Comparison of ENCODE assay signal across 1 cellular context in the genomic region with DNA sequence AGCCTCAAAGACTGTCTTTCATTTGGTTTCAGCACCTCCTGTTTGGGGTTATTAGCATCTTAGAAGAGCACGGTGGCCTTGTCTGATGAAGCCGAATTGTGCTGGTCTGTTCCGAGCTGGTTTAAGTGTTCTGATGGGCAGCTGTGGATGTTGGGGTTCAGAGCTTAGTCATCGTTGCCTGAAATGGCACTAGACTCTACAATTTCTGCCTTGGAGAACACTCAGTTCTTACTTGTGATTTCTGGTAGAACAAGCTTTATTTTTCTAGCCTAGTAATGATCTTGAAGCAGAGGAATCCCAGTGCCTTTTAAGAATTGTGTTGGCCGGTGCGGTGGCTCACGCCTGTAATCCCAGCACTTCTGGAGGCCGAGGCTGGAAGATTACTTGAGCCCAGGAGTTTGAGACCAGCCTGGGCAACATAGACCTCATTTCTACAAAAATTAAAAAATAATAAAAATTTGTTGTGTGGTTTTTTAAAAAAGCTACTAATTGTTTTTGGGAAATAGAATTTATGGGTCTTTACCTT.
TF ChIP-seq lines count a peak whose summit lies in the region.

No MANE protein-coding gene starts in this region.

TF ChIP-seq in WTC11, 78 proteins besides CTCF, POLR2A, EP300 and RAD21 (continued from another document):
- TF ChIP-seq, protein P1, sequence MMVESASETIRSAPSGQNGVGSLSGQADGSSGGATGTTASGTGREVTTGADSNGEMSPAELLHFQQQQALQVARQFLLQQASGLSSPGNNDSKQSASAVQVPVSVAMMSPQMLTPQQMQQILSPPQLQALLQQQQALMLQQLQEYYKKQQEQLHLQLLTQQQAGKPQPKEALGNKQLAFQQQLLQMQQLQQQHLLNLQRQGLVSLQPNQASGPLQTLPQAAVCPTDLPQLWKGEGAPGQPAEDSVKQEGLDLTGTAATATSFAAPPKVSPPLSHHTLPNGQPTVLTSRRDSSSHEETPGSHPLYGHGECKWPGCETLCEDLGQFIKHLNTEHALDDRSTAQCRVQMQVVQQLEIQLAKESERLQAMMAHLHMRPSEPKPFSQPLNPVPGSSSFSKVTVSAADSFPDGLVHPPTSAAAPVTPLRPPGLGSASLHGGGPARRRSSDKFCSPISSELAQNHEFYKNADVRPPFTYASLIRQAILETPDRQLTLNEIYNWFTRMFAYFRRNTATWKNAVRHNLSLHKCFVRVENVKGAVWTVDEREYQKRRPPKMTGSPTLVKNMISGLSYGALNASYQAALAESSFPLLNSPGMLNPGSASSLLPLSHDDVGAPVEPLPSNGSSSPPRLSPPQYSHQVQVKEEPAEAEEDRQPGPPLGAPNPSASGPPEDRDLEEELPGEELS (CRISPR knock-in tag; IDR thresholded peaks at IDR 0.05), result no peak
- no peak for TF ChIP-seq ZNF219 (CRISPR knock-in tag; IDR thresholded peaks at IDR 0.05; ENCODE audit: borderline replicate concordance)
- TF ChIP-seq, protein P2, sequence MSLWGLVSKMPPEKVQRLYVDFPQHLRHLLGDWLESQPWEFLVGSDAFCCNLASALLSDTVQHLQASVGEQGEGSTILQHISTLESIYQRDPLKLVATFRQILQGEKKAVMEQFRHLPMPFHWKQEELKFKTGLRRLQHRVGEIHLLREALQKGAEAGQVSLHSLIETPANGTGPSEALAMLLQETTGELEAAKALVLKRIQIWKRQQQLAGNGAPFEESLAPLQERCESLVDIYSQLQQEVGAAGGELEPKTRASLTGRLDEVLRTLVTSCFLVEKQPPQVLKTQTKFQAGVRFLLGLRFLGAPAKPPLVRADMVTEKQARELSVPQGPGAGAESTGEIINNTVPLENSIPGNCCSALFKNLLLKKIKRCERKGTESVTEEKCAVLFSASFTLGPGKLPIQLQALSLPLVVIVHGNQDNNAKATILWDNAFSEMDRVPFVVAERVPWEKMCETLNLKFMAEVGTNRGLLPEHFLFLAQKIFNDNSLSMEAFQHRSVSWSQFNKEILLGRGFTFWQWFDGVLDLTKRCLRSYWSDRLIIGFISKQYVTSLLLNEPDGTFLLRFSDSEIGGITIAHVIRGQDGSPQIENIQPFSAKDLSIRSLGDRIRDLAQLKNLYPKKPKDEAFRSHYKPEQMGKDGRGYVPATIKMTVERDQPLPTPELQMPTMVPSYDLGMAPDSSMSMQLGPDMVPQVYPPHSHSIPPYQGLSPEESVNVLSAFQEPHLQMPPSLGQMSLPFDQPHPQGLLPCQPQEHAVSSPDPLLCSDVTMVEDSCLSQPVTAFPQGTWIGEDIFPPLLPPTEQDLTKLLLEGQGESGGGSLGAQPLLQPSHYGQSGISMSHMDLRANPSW (CRISPR knock-in tag; conservative IDR thresholded peaks at IDR 0.05; ENCODE audit: low read depth), result no peak
- no peak for TF ChIP-seq SP1 (CRISPR knock-in tag; conservative IDR thresholded peaks at IDR 0.05)
- TF ChIP-seq, protein P3, sequence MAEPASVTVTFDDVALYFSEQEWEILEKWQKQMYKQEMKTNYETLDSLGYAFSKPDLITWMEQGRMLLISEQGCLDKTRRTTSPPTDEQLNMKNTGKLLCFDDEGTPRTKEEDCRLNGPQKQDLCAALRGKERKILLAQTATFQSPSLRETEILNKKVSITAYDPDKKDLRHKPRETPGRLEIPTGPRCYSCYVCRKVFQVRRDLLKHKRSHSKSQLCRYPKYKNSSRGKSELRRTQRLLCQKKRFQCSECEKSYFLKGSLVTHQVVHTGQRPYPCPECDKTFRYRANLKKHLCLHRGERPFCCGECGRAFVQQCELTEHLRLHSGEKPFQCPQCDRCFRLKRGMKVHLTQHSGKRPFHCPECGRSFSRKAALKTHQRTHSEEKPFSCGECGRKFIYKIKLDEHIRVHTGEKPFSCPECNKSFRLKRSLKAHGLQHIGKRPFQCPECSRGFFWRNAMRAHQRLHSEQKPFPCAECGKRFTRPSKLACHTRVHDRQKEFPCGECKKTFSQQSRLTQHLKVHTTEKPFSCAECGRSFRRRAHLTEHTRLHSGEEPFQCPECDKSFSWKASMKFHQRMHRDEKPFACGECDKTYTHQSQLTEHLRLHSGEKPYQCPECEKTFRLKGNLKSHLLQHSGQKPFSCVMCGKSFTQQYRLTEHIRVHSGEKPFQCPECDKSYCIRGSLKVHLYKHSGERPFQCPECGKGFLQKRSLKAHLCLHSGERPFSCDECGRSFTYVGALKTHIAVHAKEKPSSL (CRISPR knock-in tag; conservative IDR thresholded peaks at IDR 0.05), result no peak
- no peak for TF ChIP-seq SMAD4 (CRISPR knock-in tag; IDR thresholded peaks at IDR 0.05)
- TF ChIP-seq FOXK1 (CRISPR knock-in tag; IDR thresholded peaks at IDR 0.05), result no peak
